10 cellular contexts compared by ENCODE assay signal in genomic region chr9:99234618-99235017, GRCh38.
"Had no signal": no experiment of that assay in that cellular context is flagged by ENCODE, and none has a peak within 500 bp of the region (broad histone marks: within the 10 kb centered on the region; RNA-seq: fewer than 3 reads in every experiment).

No MANE protein-coding gene starts in this region.

- H3K9me3 ChIP-seq: gastroesophageal sphincter, testis had no signal

- H2AFZ ChIP-seq: parathyroid adenoma had no signal

- H3K4me1 ChIP-seq: gastroesophageal sphincter, parathyroid adenoma, testis had no signal

- ATAC-seq: gastroesophageal sphincter had no signal

- H3K9ac ChIP-seq: parathyroid adenoma had no signal

- H3K27ac ChIP-seq: epithelial cell of prostate, gastroesophageal sphincter, parathyroid adenoma, testis had no signal

- FAIRE-seq: kidney had no signal

- H3K79me2 ChIP-seq: parathyroid adenoma had no signal

- H3K4me3 ChIP-seq: gastroesophageal sphincter, testis had no signal

- DNase-seq: activated CD4-positive, alpha-beta T cell treated with anti-CD3 and anti-CD28 coated beads, Interleukin-2, amount 50 U/mL, for 1 hour; activated effector memory CD4-positive, alpha-beta T cell treated with Interleukin-2 at 50 U/mL for 16 hours; effector memory CD4-positive, alpha-beta T cell; kidney; stimulated activated CD4-positive, alpha-beta T cell treated with anti-CD3 and anti-CD28 coated beads, Interleukin-1b, Interleukin-23, amount 100 ng/mL, for 48 hours; stimulated activated naive CD4-positive, alpha-beta T cell treated with Interleukin-2 at 50 U/mL for 16 hours; testis had no signal

- H3K27me3 ChIP-seq: gastroesophageal sphincter, testis had no signal
